Comparison of ENCODE assay signal across 24 cellular contexts in the genomic region with DNA sequence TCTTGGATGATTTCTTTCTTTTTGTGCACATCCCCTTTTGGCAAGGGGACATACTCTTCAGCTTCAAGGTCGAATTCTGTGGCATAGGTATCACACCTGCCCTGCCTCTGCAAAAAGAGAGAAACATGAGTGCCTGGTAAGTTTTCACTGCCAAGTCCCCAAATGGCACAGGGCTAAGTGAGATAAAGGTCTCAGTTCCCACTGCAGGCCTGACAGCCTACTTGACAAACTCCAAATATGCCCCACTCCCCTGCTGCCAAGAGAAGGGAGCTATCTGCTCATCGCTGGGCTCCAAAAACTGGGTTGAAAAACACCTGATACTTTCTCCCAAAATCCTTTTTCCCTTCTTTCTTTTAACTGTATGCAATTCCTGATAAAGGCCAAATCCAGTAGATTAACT. TPM values are rescaled to one million over a fixed set of nuclear protein-coding genes. Genes with fewer than 3 reads are reported as not detected.
A peak's percentile ranks its signal among the peaks of the same experiment; 100 is the strongest.
DNase-seq lines count a peak whose midpoint lies in the region; ATAC-seq and TF ChIP-seq lines count a peak whose summit lies in the region.
"Had no signal": no experiment of that assay in that cellular context is flagged by ENCODE, and none has a peak within 500 bp of the region (broad histone marks: within the 10 kb centered on the region; RNA-seq: fewer than 3 reads in every experiment).

No MANE protein-coding gene starts in this region.

- H3K79me2 ChIP-seq in GM23338 (replicated peaks; ENCODE audit: insufficient read depth) (peaks cover 56% of the 10 kb centered on the region), parathyroid adenoma (no peaks in the 10 kb centered on the region)

- H3K36me3 ChIP-seq in GM23338 (ENCODE audit: insufficient read depth) (peaks cover 39% of the 10 kb centered on the region), heart right ventricle (peaks cover 0 to 93% (median 19%) of the 10 kb centered on the region in 9 donors), parathyroid adenoma (ENCODE audit: control insufficient read depth, insufficient read depth, low read length) (no peaks in the 10 kb centered on the region), BE2C (peaks cover 98% of the 10 kb centered on the region)

- no peak overlapping the region for H3K4me3 Mint-ChIP-seq in GM23338
- no peak overlapping the region for H3K4me3 Mint-ChIP-seq in activated naive CD8-positive, alpha-beta T cell treated with anti-CD3 and anti-CD28 coated beads for 36 hours
- H3K4me3 Mint-ChIP-seq: CD4-positive, alpha-beta memory T cell; H9; HFFc6 had no signal

- peaks cover 94% of the 10 kb centered on the region for H3K36me3 Mint-ChIP-seq in GM23338 (ENCODE audit: low read depth)
- H3K36me3 Mint-ChIP-seq in activated naive CD8-positive, alpha-beta T cell treated with anti-CD3 and anti-CD28 coated beads for 36 hours: peaks cover 25% of the 10 kb centered on the region

- H3K27me3 ChIP-seq in GM23338 (ENCODE audit: insufficient read depth) (no peaks in the 10 kb centered on the region), heart right ventricle (no peaks in the 10 kb centered on the region), parathyroid adenoma (ENCODE audit: control insufficient read depth, insufficient read depth, low read length) (no peaks in the 10 kb centered on the region), BE2C (no peaks in the 10 kb centered on the region)
- H3K27me3 ChIP-seq: BLaER1 treated with 17β-estradiol and CSF1 and Interleukin-3, amounts not matched to agents 10 nM and 100 nM had no signal

- H3K9me3 Mint-ChIP-seq in GM23338: no peaks in the 10 kb centered on the region
- H3K9me3 Mint-ChIP-seq in activated naive CD8-positive, alpha-beta T cell treated with anti-CD3 and anti-CD28 coated beads for 36 hours: no peaks in the 10 kb centered on the region
- H3K9me3 Mint-ChIP-seq: H9, HFFc6 had no signal

- H3K27ac ChIP-seq in GM23338 (ENCODE audit: low read depth) (0 out of 2 replicates have a peak overlapping the region, but pooled peaks have one; percentile 87), caudate nucleus (ENCODE audit: low read depth, low read length) (peak overlapping the region; percentile 34), heart right ventricle (peak overlapping the region in 8 of 10 donors; percentile 8 to 65 (median 35)), parathyroid adenoma (peak overlapping the region; percentile 7)
- H3K27ac ChIP-seq: A549; BLaER1 treated with 17β-estradiol and CSF1 and Interleukin-3, amounts not matched to agents 10 nM and 100 nM; PC-9 had no signal

- no peaks in the 10 kb centered on the region for H3K9me3 ChIP-seq in heart right ventricle
- H3K9me3 ChIP-seq in parathyroid adenoma (ENCODE audit: control insufficient read depth, low read length): no peaks in the 10 kb centered on the region
- H3K9me3 ChIP-seq in BE2C: no peaks in the 10 kb centered on the region
- H3K9me3 ChIP-seq: A549; BLaER1 treated with 17β-estradiol and CSF1 and Interleukin-3, amounts not matched to agents 10 nM and 100 nM had no signal

- 0 out of 2 replicates have a peak, but pooled peaks cover 10% of the 10 kb centered on the region for H3F3A ChIP-seq in GM23338 (replicated peaks; ENCODE audit: low read depth)

- TF ChIP-seq CTCF in GM23338 (conservative IDR thresholded peaks at IDR 0.05; ENCODE audit: low read depth in 2 of 2) (no peak), heart right ventricle (IDR thresholded peaks at IDR 0.05) (no peak), parathyroid adenoma (IDR thresholded peaks at IDR 0.05) (no peak), BE2C (IDR thresholded peaks at IDR 0.05; ENCODE audit: low read depth, low read length) (no peak)

- no peak overlapping the region for H2AFZ ChIP-seq in GM23338
- no peak overlapping the region for H2AFZ ChIP-seq in parathyroid adenoma
- H2AFZ ChIP-seq: PC-9 had no signal

- H3K4me3 ChIP-seq in GM23338 (no peak overlapping the region), heart right ventricle (no peak overlapping the region), parathyroid adenoma (ENCODE audit: low read depth, low read length) (no peak overlapping the region), BE2C (ENCODE audit: low read depth, low read length) (no peak overlapping the region)
- H3K4me3 ChIP-seq: A549; BLaER1 treated with 17β-estradiol and CSF1 and Interleukin-3, amounts not matched to agents 10 nM and 100 nM; GM12878; K562; PC-9 had no signal

- no peaks in the 10 kb centered on the region for H3K27me3 Mint-ChIP-seq in GM23338 (ENCODE audit: insufficient read depth, low read depth, poor library complexity)
- no peaks in the 10 kb centered on the region for H3K27me3 Mint-ChIP-seq in activated naive CD8-positive, alpha-beta T cell treated with anti-CD3 and anti-CD28 coated beads for 36 hours
- H3K27me3 Mint-ChIP-seq: CD4-positive, alpha-beta memory T cell had no signal

- H3K4me1 ChIP-seq in GM23338 (ENCODE audit: insufficient read depth): peaks cover 60% of the 10 kb centered on the region
- H3K4me1 ChIP-seq in heart right ventricle: peaks cover 0 to 16% (median 8%) of the 10 kb centered on the region in 9 donors
- H3K4me1 ChIP-seq in parathyroid adenoma: peaks cover 15% of the 10 kb centered on the region
- H3K4me1 ChIP-seq in BE2C: no peaks in the 10 kb centered on the region

- intact Hi-C loops in heart right ventricle (cut with DNase I): no loop called here

- no peaks in the 10 kb centered on the region for H3K9me2 ChIP-seq in GM23338 (ENCODE audit: insufficient read depth)

- WGBS in heart right ventricle, 2 donors: 32 to 56% methylated on average over 2 of the region's 2 CpGs

- no peak for ATAC-seq in GM23338
- ATAC-seq in heart right ventricle: peak in 6 of 8 donors; percentile 55 to 88 (median 76)
- ATAC-seq: A549, GM12878, HepG2, K562 had no signal

- H4K20me1 ChIP-seq in GM23338 (replicated peaks; ENCODE audit: insufficient read depth): peaks cover 40% of the 10 kb centered on the region

- DNase-seq in GM23338 (ENCODE audit: low spot score) (no peak), caudate nucleus (lab: John Stamatoyannopoulos, UW) (no peak), heart right ventricle (no peak), T-helper 1 cell (no peak), BE2C (no peak)
- no peak for DNase-seq in activated naive CD8-positive, alpha-beta T cell treated with anti-CD3 and anti-CD28 coated beads for 36 hours
- DNase-seq: CD4-positive, alpha-beta memory T cell; DND-41; H9; HFFc6; MM.1S; NCI-H1048; NCI-H1417 treated with DMSO at 0.1 percent for 48 hours; NCI-H187; NCI-H2107; PC-9; RPMI8226; SIG-M5 had no signal

- H3K4me2 ChIP-seq in GM23338: no peak overlapping the region
- no peak overlapping the region for H3K4me2 ChIP-seq in parathyroid adenoma (ENCODE audit: low read length)
- H3K4me2 ChIP-seq: A549; BLaER1 treated with 17β-estradiol and CSF1 and Interleukin-3, amounts not matched to agents 10 nM and 100 nM; PC-9 had no signal

- H3K4me1 Mint-ChIP-seq in GM23338: peaks cover 54% of the 10 kb centered on the region
- no peaks in the 10 kb centered on the region for H3K4me1 Mint-ChIP-seq in activated naive CD8-positive, alpha-beta T cell treated with anti-CD3 and anti-CD28 coated beads for 36 hours
- H3K4me1 Mint-ChIP-seq: CD4-positive, alpha-beta memory T cell had no signal

- 0 out of 2 replicates have a peak overlapping the region, but pooled peaks have one; percentile 46 for H3K27ac Mint-ChIP-seq in GM23338
- no peak overlapping the region for H3K27ac Mint-ChIP-seq in activated naive CD8-positive, alpha-beta T cell treated with anti-CD3 and anti-CD28 coated beads for 36 hours
- H3K27ac Mint-ChIP-seq: HFFc6 had no signal

- H3K9ac ChIP-seq in parathyroid adenoma: no peak overlapping the region
- H3K9ac ChIP-seq: BLaER1 treated with 17β-estradiol and CSF1 and Interleukin-3, amounts not matched to agents 10 nM and 100 nM had no signal

TF ChIP-seq in GM23338, 12 proteins besides CTCF, POLR2A, EP300 and RAD21 (continues in another document):
- TF ChIP-seq EZH2phosphoT487 (IDR thresholded peaks at IDR 0.05; ENCODE audit: unreplicated experiment): no peak
- no peak for TF ChIP-seq NANOG (IDR thresholded peaks at IDR 0.05; ENCODE audit: borderline replicate concordance)

RNA-seq across cellular contexts. Expression of gene RUVBL1, which starts 23.0 kb away (rescaled TPM):
- total RNA-seq in GM23338 (2014; rRNA removed; shearing (Covaris generic)): 133 and 134 TPM in 2 replicates
- polyA plus RNA-seq in GM23338 (2016; fragmentation: Nextera tagmentation; extraction: Ambion mirVana): 136 and 137 TPM in 2 replicates
- total RNA-seq in heart right ventricle: 10 to 100 TPM; 23.5 to 34.4 (median 25.6) TPM
- 10 to 100 TPM in 1 of 2 donors, 1 to 10 TPM in 1; 9.4 to 38.5 TPM for polyA plus RNA-seq in heart right ventricle
- 100 to 1,000 TPM; 120 to 122 TPM for total RNA-seq in activated naive CD8-positive, alpha-beta T cell treated with anti-CD3 and anti-CD28 coated beads for 36 hours
- 251 TPM for polyA plus RNA-seq in BE2C (2012; ENCODE audit: insufficient read depth, insufficient read length, low read depth)

RNA-seq across cellular contexts. Expression of gene SEC61A1, which starts 48.4 kb away (rescaled TPM):
- 170 and 184 TPM in 2 replicates for total RNA-seq in GM23338 (2014; rRNA removed; shearing (Covaris generic))
- polyA plus RNA-seq in GM23338 (2016; fragmentation: Nextera tagmentation; extraction: Ambion mirVana) (44.8 and 47.3 TPM in 2 replicates), heart right ventricle (100 to 1,000 TPM in 1 of 2 donors, 10 to 100 TPM in 1; 41.0 to 131 TPM)
- 100 to 1,000 TPM in 1 of 10 donors, 10 to 100 TPM in 9; 54.8 to 111 (median 62.1) TPM for total RNA-seq in heart right ventricle
- 100 to 1,000 TPM; 149 to 155 TPM for total RNA-seq in activated naive CD8-positive, alpha-beta T cell treated with anti-CD3 and anti-CD28 coated beads for 36 hours
- polyA plus RNA-seq in BE2C (2012; ENCODE audit: insufficient read depth, insufficient read length, low read depth): 211 TPM

RNA-seq across cellular contexts. Expression of gene EEFSEC, which starts 52.6 kb away (rescaled TPM):
- 14.1 and 16.2 TPM in 2 replicates for total RNA-seq in GM23338 (2014; rRNA removed; shearing (Covaris generic))
- polyA plus RNA-seq in GM23338 (2016; fragmentation: Nextera tagmentation; extraction: Ambion mirVana) (9.5 and 10.1 TPM in 2 replicates), heart right ventricle (10 to 100 TPM; 16.7 to 18.1 TPM)
- total RNA-seq in heart right ventricle: 10 to 100 TPM; 16.5 to 29.5 (median 25.4) TPM
- 10 to 100 TPM; 22.4 to 23.9 TPM for total RNA-seq in activated naive CD8-positive, alpha-beta T cell treated with anti-CD3 and anti-CD28 coated beads for 36 hours
- 38.0 TPM for polyA plus RNA-seq in BE2C (2012; ENCODE audit: insufficient read depth, insufficient read length, low read depth)

Comparison
In these comparisons a context has a peak if more than half of its experiments do, and no peak if none do; other contexts are left out.
1. H3K27ac ChIP-seq: peak in every context shown above with its lines; median percentile 87 in GM23338; 35 in heart right ventricle; 34 in caudate nucleus; 7 in parathyroid adenoma.